Comparison of ENCODE assay signal across 14 cellular contexts in the genomic region with DNA sequence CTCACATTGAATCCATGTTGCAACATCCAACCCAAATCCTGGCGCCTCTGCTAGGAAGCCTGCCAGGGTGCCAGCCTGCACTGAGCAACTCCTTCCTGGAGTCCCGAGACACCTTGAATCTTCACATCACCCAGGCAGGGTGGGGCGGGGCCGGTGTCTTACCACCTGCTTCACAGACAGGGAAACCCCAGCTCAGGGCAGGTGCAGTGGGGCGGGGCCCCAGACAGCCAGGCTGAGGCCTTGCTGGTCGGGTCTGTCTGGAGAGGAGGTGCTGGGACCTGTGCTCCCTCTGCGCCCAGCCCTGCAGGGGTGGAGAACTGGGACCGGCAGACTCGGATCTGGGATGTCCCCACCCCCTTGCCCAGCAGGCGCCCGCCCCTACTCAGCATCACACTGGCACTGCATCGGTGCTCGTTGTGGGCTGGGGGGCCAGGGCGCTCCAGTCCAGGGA. TPM values are rescaled to one million over a fixed set of nuclear protein-coding genes. Genes with fewer than 3 reads are reported as not detected.
A peak's percentile ranks its signal among the peaks of the same experiment; 100 is the strongest.
DNase-seq lines count a peak whose midpoint lies in the region; ATAC-seq and TF ChIP-seq lines count a peak whose summit lies in the region.
"Had no signal": no experiment of that assay in that cellular context is flagged by ENCODE, and none has a peak within 500 bp of the region (broad histone marks: within the 10 kb centered on the region; RNA-seq: fewer than 3 reads in every experiment).

No MANE protein-coding gene starts in this region.

- TF ChIP-seq EP300 in suprapubic skin (IDR thresholded peaks at IDR 0.05): no peak

- no peak for TF ChIP-seq POLR2A in suprapubic skin (IDR thresholded peaks at IDR 0.05)

- DNase-seq in Right ventricle myocardium inferior (ENCODE audit: missing footprints) (peak; percentile 70), cardiac septum (ENCODE audit: low spot score) (no peak), NCI-H774 (lab: John Stamatoyannopoulos, UW) (peak; percentile 6), foreskin keratinocyte (peak in 1 of 2 donors; percentile 28), SHP77 treated with DMSO at 0.1 percent for 48 hours (lab: John Stamatoyannopoulos, UW) (no peak), suprapubic skin (ENCODE audit: low spot score in 2 of 2) (no peak), left lobe of liver (ENCODE audit: low spot score) (no peak)
- DNase-seq: nucleus accumbens had no signal

- H3K4me3 ChIP-seq in suprapubic skin: no peak overlapping the region
- H3K4me3 ChIP-seq: SK-N-MC had no signal

- intact Hi-C loops in Right ventricle myocardium inferior (cut with DNase I): no loop called here
- intact Hi-C loops in cardiac septum (cut with DNase I): no loop called here

- ATAC-seq in Right ventricle myocardium inferior (no peak), foreskin keratinocyte (peak; percentile 83), GM19455 (IDR thresholded peaks at IDR 0.05; ENCODE audit: unreplicated experiment) (no peak), left lobe of liver (no peak)
- ATAC-seq: activated CD4-positive, CD25-positive, alpha-beta regulatory T cell treated with anti-CD3 and anti-CD28 coated beads, Interleukin-2, amount 50 U/mL, for 24 hours had no signal

- H3K9me3 ChIP-seq in suprapubic skin: no peaks in the 10 kb centered on the region

- H3K4me1 ChIP-seq in foreskin keratinocyte (no peaks in the 10 kb centered on the region), suprapubic skin (peaks cover 17% of the 10 kb centered on the region)

- H3K27ac ChIP-seq in foreskin keratinocyte (no peak overlapping the region), suprapubic skin (no peak overlapping the region)
- H3K27ac ChIP-seq: SK-N-MC had no signal

- TF ChIP-seq CTCF in foreskin keratinocyte (conservative IDR thresholded peaks at IDR 0.05): no peak
- no peak for TF ChIP-seq CTCF in suprapubic skin (IDR thresholded peaks at IDR 0.05)

- WGBS in suprapubic skin: 45% methylated on average over 2 of the region's 14 CpGs

- peaks cover 21% of the 10 kb centered on the region for H3K36me3 ChIP-seq in suprapubic skin

- no peaks in the 10 kb centered on the region for H3K27me3 ChIP-seq in foreskin keratinocyte
- H3K27me3 ChIP-seq in suprapubic skin: no peaks in the 10 kb centered on the region

RNA-seq across cellular contexts. Expression of a gene that starts 31.5 kb away (rescaled TPM):
- total RNA-seq in Right ventricle myocardium inferior (131 TPM), cardiac septum (50.8 TPM), foreskin keratinocyte (not detected in 2 replicates), suprapubic skin (10 to 100 TPM in 2 of 4 donors, 1 to 10 TPM in 2; 3.3 to 22.5 (median 10.3) TPM), left lobe of liver (1.6 TPM)
- polyA plus RNA-seq in foreskin keratinocyte: not detected in 2 replicates
- total RNA-seq: activated T-helper 1 cell treated with anti-CD3 and anti-CD28 coated beads, Interleukin-12 subunit alpha, Interleukin-12 subunit beta, Interleukin-2, Interleukin-4 antibody, amounts not matched to agents 30 ng/mL and 10 ng/mL and 1 ng/mL, durations not matched to agents 14 hours and 24 hours and 36 hours; NCI-H460 had no signal

RNA-seq across cellular contexts. Expression of a gene that starts 39.0 kb away (rescaled TPM):
- total RNA-seq in Right ventricle myocardium inferior: 11.2 TPM
- total RNA-seq in cardiac septum: 16.5 TPM
- 18.7 and 30.1 TPM in 2 replicates for total RNA-seq in foreskin keratinocyte
- 11.2 and 16.7 TPM in 2 replicates for polyA plus RNA-seq in foreskin keratinocyte
- total RNA-seq in suprapubic skin: 10 to 100 TPM in 2 of 4 donors, 1 to 10 TPM in 2; 6.3 to 15.1 (median 9.9) TPM
- 33.3 TPM for total RNA-seq in left lobe of liver
- total RNA-seq: G401 had no signal

Comparison
In these comparisons a context has a peak if more than half of its experiments do, and no peak if none do; other contexts are left out.
1. DNase-seq: peak in Right ventricle myocardium inferior (single experiment) and NCI-H774 (single experiment); none in cardiac septum (single experiment), SHP77 treated with DMSO at 0.1 percent for 48 hours (single experiment), suprapubic skin (0 of 2) and left lobe of liver (single experiment).